ENCODE assay signal across 9 cellular contexts in the genomic region with DNA sequence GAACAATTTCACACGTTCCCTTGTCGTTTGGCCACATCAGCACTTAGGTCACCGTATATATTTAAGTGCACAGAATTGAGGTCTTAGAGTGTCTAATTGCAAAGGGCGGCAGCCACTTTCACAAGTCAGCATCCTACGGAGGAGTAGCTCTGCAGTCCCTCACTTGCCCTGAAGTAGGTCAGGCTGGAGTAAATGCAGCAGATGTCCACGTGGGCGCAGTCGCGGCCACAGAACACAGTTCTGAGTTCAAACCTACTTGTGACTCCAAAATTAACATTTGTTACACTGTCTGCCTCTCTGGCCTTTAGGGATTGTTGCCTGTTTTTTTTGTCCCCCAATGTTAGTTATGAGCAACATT.
DNase-seq lines count a peak whose midpoint lies in the region; ATAC-seq and TF ChIP-seq lines count a peak whose summit lies in the region.
"Had no signal": no experiment of that assay in that cellular context is flagged by ENCODE, and none has a peak within 500 bp of the region (broad histone marks: within the 10 kb centered on the region; RNA-seq: fewer than 3 reads in every experiment).

No MANE protein-coding gene starts in this region.

- H3K4me1 ChIP-seq in adrenal gland (replicated peaks in 1 of 2): no peaks in the 10 kb centered on the region

- 34 to 53% (median 51%) methylated on average over 9 of the region's 9 CpGs; no CpG with 5 or more reads in 1 of the 4 donors for WGBS in adrenal gland, 4 donors

- TF ChIP-seq CTCF in cardiac fibroblast (IDR thresholded peaks at IDR 0.05; ENCODE audit: low read depth, low read length): peak; percentile 49
- TF ChIP-seq CTCF in nephron (IDR thresholded peaks at IDR 0.05; ENCODE audit: unreplicated experiment in 3 of 3): peak in 2 of 3 experiments; percentile 25 to 39
- peak in 2 of 6 experiments; percentile 11 to 27 for TF ChIP-seq CTCF in adrenal gland (IDR thresholded peaks at IDR 0.05)

- H3K9me3 Mint-ChIP-seq in nephron: no peaks in the 10 kb centered on the region

- no peaks in the 10 kb centered on the region for H3K27me3 ChIP-seq in adrenal gland

- intact Hi-C loops in adrenal gland (cut with DNase I): loop anchor here in 1 of 2 donors (5.0 kb wide), 1 partner anchor 798 kb away; no protein-coding TSS in a partner anchor

- no peak overlapping the region for H3K4me3 Mint-ChIP-seq in nephron

- no peaks in the 10 kb centered on the region for H3K36me3 Mint-ChIP-seq in nephron (ENCODE audit: low read depth)

- peaks cover 8% of the 10 kb centered on the region for H3K27me3 Mint-ChIP-seq in nephron (ENCODE audit: low read depth)

- H3K27ac ChIP-seq in adrenal gland: no peak overlapping the region
- H3K27ac ChIP-seq: epithelial cell of prostate had no signal

- TF ChIP-seq POLR2A in adrenal gland (IDR thresholded peaks at IDR 0.05): no peak

- H3K9me3 ChIP-seq in adrenal gland (replicated peaks in 1 of 3): no peaks in the 10 kb centered on the region

- no peaks in the 10 kb centered on the region for H3K36me3 ChIP-seq in adrenal gland (replicated peaks in 1 of 2)

- peak overlapping the region in 1 of 3 experiments; percentile 53 for H3K27ac Mint-ChIP-seq in nephron

- DNase-seq in GM03348 (ENCODE audit: low spot score) (peak; percentile 41), cardiac fibroblast (ENCODE audit: low read depth in 2 of 2) (peak; percentile 44 to 57), activated gamma-delta T cell (lab: John Stamatoyannopoulos, UW) (no peak), pons (ENCODE audit: low spot score) (no peak), adrenal gland (no peak), dedifferentiated amniotic fluid mesenchymal stem cell (ENCODE audit: extremely low spot score) (no peak)

- H3K4me1 Mint-ChIP-seq in nephron: peaks cover 15% of the 10 kb centered on the region

- peak; percentile 85 for ATAC-seq in HG03520 (IDR thresholded peaks at IDR 0.05; ENCODE audit: unreplicated experiment)

- H3K4me3 ChIP-seq in cardiac fibroblast (replicated peaks in 1 of 2; ENCODE audit: low read depth in 2 of 2, low read length in 2 of 2) (no peak overlapping the region), adrenal gland (no peak overlapping the region)

Comparison
In these comparisons a context has a peak if more than half of its experiments do, and no peak if none do; other contexts are left out.
1. DNase-seq: peak in GM03348 (single experiment) and cardiac fibroblast (2 of 2); none in activated gamma-delta T cell (single experiment), pons (single experiment), adrenal gland (0 of 7) and dedifferentiated amniotic fluid mesenchymal stem cell (single experiment).